8 cellular contexts compared by ENCODE assay signal in the genomic region with DNA sequence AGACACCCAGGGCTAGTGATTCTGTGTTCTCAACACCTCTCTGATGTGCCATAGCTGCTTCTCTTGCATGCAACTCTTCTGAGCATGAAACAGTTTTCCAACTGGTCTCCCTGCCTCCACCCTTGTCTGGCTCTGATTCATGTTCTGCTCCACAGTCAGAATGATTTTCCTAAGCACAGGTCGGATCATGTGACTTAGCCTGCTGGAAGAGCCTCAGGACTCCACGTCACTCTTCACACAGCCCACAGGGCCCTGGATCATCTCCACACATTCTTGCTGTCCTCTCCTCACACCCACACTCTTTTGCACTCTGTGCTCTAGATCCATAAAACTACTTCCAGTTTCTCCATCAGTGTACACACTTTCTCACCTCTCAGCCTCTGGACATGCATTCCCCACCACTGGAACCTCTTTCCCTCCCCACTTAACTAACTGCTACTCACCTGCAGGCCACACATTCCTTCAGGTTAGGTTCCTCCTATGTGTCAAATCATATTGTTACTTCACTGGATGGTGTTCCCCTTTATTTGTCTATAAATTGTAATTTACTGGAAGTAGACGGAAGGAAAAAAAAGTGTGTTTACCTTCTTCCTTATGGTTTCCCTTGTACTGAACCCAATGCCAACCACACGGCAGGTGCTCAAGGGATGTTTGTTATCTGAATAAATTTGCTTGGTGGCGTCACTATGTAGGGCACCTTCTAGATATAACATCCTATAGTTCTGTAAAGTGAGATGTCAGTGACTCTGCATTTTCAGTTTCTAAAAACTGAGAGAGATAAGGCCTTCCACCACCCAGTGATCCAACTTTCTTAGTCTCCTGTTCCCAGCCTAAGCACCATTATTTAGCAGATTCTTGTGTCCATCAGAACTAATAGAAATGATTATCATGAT.
A peak's percentile ranks its signal among the peaks of the same experiment; 100 is the strongest.
DNase-seq lines count a peak whose midpoint lies in the region; ATAC-seq lines count a peak whose summit lies in the region.
"Had no signal": no experiment of that assay in that cellular context is flagged by ENCODE, and none has a peak within 500 bp of the region (broad histone marks: within the 10 kb centered on the region; RNA-seq: fewer than 3 reads in every experiment).

No MANE protein-coding gene starts in this region.

- intact Hi-C loops in activated CD4-positive, alpha-beta memory T cell treated with anti-CD3 and anti-CD28 coated beads for 36 hours (cut with micrococcal nuclease): no loop called here
- intact Hi-C loops in right cardiac atrium (cut with DNase I): no loop called here

- peak; percentile 65 to 72 for ATAC-seq in right cardiac atrium
- ATAC-seq in HG02938 (IDR thresholded peaks at IDR 0.05; ENCODE audit: unreplicated experiment): no peak
- ATAC-seq in HG03025 (IDR thresholded peaks at IDR 0.05; ENCODE audit: low FRiP score, unreplicated experiment): no peak
- no peak for ATAC-seq in GM21529 (IDR thresholded peaks at IDR 0.05; ENCODE audit: unreplicated experiment)

- no peaks in the 10 kb centered on the region for H3K9me3 Mint-ChIP-seq in activated CD4-positive, alpha-beta memory T cell treated with anti-CD3 and anti-CD28 coated beads for 36 hours

- H3K4me3 ChIP-seq in right cardiac atrium (ENCODE audit: low read length): no peak overlapping the region

- CTCF ChIA-PET in activated CD4-positive, alpha-beta memory T cell treated with anti-CD3 and anti-CD28 coated beads for 36 hours (lab: Charles Lee): interaction anchor here (1.2 kb wide), 1 partner anchor 44 kb away, joined by 4 read pairs; no protein-coding TSS in a partner anchor

- peaks cover 38% of the 10 kb centered on the region for H3K36me3 Mint-ChIP-seq in activated CD4-positive, alpha-beta memory T cell treated with anti-CD3 and anti-CD28 coated beads for 36 hours

- no peaks in the 10 kb centered on the region for H3K9me3 ChIP-seq in right cardiac atrium (ENCODE audit: control insufficient read depth, low read length)

- no peaks in the 10 kb centered on the region for H3K27me3 ChIP-seq in right cardiac atrium (ENCODE audit: control insufficient read depth, insufficient read depth)

- POLR2A ChIA-PET in activated CD4-positive, alpha-beta memory T cell treated with anti-CD3 and anti-CD28 coated beads for 36 hours (lab: Charles Lee): interaction anchor here (1.1 to 1.4 kb wide), 3 partner anchors 51 to 78 kb away, joined by 4 to 5 read pairs (median 4); no protein-coding TSS in a partner anchor

- WGBS in right cardiac atrium: 68% methylated on average over 5 of the region's 5 CpGs

- peak overlapping the region; percentile 24 for H3K27ac Mint-ChIP-seq in activated CD4-positive, alpha-beta memory T cell treated with anti-CD3 and anti-CD28 coated beads for 36 hours

- H3K27me3 Mint-ChIP-seq in activated CD4-positive, alpha-beta memory T cell treated with anti-CD3 and anti-CD28 coated beads for 36 hours: no peaks in the 10 kb centered on the region

- H3K4me1 ChIP-seq in right cardiac atrium (ENCODE audit: control insufficient read depth, insufficient read depth, low read length): peaks cover 21% of the 10 kb centered on the region

- H3K4me3 Mint-ChIP-seq in activated CD4-positive, alpha-beta memory T cell treated with anti-CD3 and anti-CD28 coated beads for 36 hours: no peak overlapping the region

- H3K4me1 Mint-ChIP-seq in activated CD4-positive, alpha-beta memory T cell treated with anti-CD3 and anti-CD28 coated beads for 36 hours (ENCODE audit: low read depth): peaks cover 62% of the 10 kb centered on the region

- DNase-seq in HPDE6-E6E7 (ENCODE audit: extremely low spot score) (peak; percentile 60), right cardiac atrium (peak; percentile 68 to 82 (median 71)), superior temporal gyrus (ENCODE audit: extremely low spot score) (peak; percentile 79)
- DNase-seq in activated CD4-positive, alpha-beta memory T cell treated with anti-CD3 and anti-CD28 coated beads for 36 hours: no peak
- DNase-seq: NCI-H1436 treated with DMSO at 0.1 percent for 48 hours had no signal

- no peak overlapping the region for H3K27ac ChIP-seq in right cardiac atrium (ENCODE audit: low read length)

Comparison
In these comparisons a context has a peak if more than half of its experiments do, and no peak if none do; other contexts are left out.
1. ATAC-seq: peak in right cardiac atrium (2 of 2); none in HG02938 (single experiment), HG03025 (single experiment) and GM21529 (single experiment).